Comparison of ENCODE assay signal across 1 cellular context in the genomic region with DNA sequence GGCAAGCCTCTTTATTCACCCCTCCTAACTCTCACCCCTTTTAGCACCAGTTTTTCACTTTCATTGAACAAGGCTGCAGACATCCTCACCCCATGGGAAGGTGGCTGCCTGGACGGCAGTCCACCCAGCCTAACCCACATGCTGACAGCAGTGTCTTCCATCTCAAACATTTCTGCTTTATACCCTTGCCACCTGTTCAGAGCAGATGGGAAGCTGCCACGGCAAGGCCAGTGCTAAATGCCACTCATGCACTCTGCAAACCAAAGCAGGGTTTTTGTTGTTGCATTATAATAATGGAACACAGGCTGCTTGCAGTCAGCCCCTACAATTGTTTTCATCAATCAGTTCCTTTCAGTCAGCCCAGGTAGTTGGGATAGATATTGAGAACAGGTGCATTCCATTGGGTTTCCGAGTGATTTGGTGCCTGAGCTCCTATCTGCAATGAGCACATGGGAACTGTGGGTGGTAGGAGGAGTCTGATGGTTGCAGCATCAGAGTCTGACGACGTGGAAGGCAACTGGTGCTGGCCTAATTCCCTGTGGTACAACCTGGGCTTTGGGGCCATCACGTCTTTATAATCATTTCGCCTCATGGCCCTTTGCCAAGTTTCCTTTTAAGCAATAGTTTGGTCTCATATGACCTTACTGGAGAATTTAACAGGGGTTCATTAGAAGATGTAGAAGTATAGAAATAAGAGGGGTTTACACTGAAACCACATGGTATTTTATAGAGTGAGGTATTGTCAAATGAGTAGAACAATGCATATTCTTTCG.
TF ChIP-seq lines count a peak whose summit lies in the region.

No MANE protein-coding gene starts in this region.

TF ChIP-seq in K562, 482 proteins besides CTCF, POLR2A, EP300 and RAD21 (continued from another document and continues in another):
- TF ChIP-seq, protein P1, sequence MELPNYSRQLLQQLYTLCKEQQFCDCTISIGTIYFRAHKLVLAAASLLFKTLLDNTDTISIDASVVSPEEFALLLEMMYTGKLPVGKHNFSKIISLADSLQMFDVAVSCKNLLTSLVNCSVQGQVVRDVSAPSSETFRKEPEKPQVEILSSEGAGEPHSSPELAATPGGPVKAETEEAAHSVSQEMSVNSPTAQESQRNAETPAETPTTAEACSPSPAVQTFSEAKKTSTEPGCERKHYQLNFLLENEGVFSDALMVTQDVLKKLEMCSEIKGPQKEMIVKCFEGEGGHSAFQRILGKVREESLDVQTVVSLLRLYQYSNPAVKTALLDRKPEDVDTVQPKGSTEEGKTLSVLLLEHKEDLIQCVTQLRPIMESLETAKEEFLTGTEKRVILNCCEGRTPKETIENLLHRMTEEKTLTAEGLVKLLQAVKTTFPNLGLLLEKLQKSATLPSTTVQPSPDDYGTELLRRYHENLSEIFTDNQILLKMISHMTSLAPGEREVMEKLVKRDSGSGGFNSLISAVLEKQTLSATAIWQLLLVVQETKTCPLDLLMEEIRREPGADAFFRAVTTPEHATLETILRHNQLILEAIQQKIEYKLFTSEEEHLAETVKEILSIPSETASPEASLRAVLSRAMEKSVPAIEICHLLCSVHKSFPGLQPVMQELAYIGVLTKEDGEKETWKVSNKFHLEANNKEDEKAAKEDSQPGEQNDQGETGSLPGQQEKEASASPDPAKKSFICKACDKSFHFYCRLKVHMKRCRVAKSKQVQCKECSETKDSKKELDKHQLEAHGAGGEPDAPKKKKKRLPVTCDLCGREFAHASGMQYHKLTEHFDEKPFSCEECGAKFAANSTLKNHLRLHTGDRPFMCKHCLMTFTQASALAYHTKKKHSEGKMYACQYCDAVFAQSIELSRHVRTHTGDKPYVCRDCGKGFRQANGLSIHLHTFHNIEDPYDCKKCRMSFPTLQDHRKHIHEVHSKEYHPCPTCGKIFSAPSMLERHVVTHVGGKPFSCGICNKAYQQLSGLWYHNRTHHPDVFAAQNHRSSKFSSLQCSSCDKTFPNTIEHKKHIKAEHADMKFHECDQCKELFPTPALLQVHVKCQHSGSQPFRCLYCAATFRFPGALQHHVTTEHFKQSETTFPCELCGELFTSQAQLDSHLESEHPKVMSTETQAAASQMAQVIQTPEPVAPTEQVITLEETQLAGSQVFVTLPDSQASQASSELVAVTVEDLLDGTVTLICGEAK (IDR thresholded peaks at IDR 0.05) = no peak
- TF ChIP-seq, protein P1 (CRISPR knock-in tag; IDR thresholded peaks at IDR 0.05) = no peak
- TF ChIP-seq, protein P2, sequence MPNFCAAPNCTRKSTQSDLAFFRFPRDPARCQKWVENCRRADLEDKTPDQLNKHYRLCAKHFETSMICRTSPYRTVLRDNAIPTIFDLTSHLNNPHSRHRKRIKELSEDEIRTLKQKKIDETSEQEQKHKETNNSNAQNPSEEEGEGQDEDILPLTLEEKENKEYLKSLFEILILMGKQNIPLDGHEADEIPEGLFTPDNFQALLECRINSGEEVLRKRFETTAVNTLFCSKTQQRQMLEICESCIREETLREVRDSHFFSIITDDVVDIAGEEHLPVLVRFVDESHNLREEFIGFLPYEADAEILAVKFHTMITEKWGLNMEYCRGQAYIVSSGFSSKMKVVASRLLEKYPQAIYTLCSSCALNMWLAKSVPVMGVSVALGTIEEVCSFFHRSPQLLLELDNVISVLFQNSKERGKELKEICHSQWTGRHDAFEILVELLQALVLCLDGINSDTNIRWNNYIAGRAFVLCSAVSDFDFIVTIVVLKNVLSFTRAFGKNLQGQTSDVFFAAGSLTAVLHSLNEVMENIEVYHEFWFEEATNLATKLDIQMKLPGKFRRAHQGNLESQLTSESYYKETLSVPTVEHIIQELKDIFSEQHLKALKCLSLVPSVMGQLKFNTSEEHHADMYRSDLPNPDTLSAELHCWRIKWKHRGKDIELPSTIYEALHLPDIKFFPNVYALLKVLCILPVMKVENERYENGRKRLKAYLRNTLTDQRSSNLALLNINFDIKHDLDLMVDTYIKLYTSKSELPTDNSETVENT (CRISPR knock-in tag; IDR thresholded peaks at IDR 0.05) = no peak
- TF ChIP-seq MEIS2 (IDR thresholded peaks at IDR 0.05; ENCODE audit: partially characterized antibody) (peak; percentile 37), HDAC8 (tag; IDR thresholded peaks at IDR 0.05) (peak; percentile 45; the same call in 1 of the 2 replicates), SRSF7 (optimal IDR thresholded peaks at IDR 0.05; ENCODE audit: low read depth, low read length) (no peak), DACH1 (IDR thresholded peaks at IDR 0.05; ENCODE audit: partially characterized antibody) (no peak), YBX1 (IDR thresholded peaks at IDR 0.05) (no peak), DMBX1 (CRISPR knock-in tag; IDR thresholded peaks at IDR 0.05; ENCODE audit: borderline replicate concordance) (no peak), ZNF263 (CRISPR knock-in tag; IDR thresholded peaks at IDR 0.05; ENCODE audit: borderline replicate concordance) (no peak), NR3C1 (CRISPR knock-in tag; IDR thresholded peaks at IDR 0.05) (no peak), ZNF184 (CRISPR knock-in tag; IDR thresholded peaks at IDR 0.05) (no peak), ZNF699 (CRISPR knock-in tag; IDR thresholded peaks at IDR 0.05; ENCODE audit: insufficient replicate concordance) (no peak), RCOR1 (IDR thresholded peaks at IDR 0.05; ENCODE audit: borderline replicate concordance in 1 of 2, low read depth in 2 of 2, low read length in 2 of 2) (peak in 1 of 2 experiments; percentile 97; a peak in 3 of 4 replicates), RHOXF2B (CRISPR knock-in tag; conservative IDR thresholded peaks at IDR 0.05) (no peak), BACH1 (tag; IDR thresholded peaks at IDR 0.05) (peak; percentile 58; the same call in 1 of the 2 replicates), CREM (IDR thresholded peaks at IDR 0.05; ENCODE audit: low read depth) (0 out of 2 replicates have a peak, but pooled peaks have one; percentile 44), RBM25 (IDR thresholded peaks at IDR 0.05; ENCODE audit: low read depth, low read length, severe bottlenecking) (no peak), CREBBP (IDR thresholded peaks at IDR 0.05; ENCODE audit: low read depth, low read length) (no peak), NFRKB (IDR thresholded peaks at IDR 0.05; ENCODE audit: low read depth) (no peak), TEAD1 (CRISPR knock-in tag; IDR thresholded peaks at IDR 0.05) (peak in 1 of 2 experiments; percentile 54; a peak in 1 of 4 replicates), ZNF134 (CRISPR knock-in tag; conservative IDR thresholded peaks at IDR 0.05) (no peak), TSC22D4 (tag; IDR thresholded peaks at IDR 0.05) (no peak), ZBTB1 (CRISPR knock-in tag; IDR thresholded peaks at IDR 0.05; ENCODE audit: borderline replicate concordance, low read depth) (no peak), HCFC1 (IDR thresholded peaks at IDR 0.05; ENCODE audit: low read depth, low read length) (0 out of 2 replicates have a peak, but pooled peaks have one; percentile 23), SIN3B (IDR thresholded peaks at IDR 0.05; ENCODE audit: low read depth) (no peak), E2F3 (CRISPR knock-in tag; IDR thresholded peaks at IDR 0.05) (no peak), BMI1 (IDR thresholded peaks at IDR 0.05; ENCODE audit: low read length) (no peak), L3MBTL2 (IDR thresholded peaks at IDR 0.05) (peak; percentile 85)
- TF ChIP-seq, protein P3, sequence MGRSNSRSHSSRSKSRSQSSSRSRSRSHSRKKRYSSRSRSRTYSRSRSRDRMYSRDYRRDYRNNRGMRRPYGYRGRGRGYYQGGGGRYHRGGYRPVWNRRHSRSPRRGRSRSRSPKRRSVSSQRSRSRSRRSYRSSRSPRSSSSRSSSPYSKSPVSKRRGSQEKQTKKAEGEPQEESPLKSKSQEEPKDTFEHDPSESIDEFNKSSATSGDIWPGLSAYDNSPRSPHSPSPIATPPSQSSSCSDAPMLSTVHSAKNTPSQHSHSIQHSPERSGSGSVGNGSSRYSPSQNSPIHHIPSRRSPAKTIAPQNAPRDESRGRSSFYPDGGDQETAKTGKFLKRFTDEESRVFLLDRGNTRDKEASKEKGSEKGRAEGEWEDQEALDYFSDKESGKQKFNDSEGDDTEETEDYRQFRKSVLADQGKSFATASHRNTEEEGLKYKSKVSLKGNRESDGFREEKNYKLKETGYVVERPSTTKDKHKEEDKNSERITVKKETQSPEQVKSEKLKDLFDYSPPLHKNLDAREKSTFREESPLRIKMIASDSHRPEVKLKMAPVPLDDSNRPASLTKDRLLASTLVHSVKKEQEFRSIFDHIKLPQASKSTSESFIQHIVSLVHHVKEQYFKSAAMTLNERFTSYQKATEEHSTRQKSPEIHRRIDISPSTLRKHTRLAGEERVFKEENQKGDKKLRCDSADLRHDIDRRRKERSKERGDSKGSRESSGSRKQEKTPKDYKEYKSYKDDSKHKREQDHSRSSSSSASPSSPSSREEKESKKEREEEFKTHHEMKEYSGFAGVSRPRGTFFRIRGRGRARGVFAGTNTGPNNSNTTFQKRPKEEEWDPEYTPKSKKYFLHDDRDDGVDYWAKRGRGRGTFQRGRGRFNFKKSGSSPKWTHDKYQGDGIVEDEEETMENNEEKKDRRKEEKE (IDR thresholded peaks at IDR 0.05; ENCODE audit: borderline replicate concordance in 1 of 2, control insufficient read depth in 1 of 2, low read depth in 2 of 2, low read length in 1 of 2) = no peak
- TF ChIP-seq, protein P4, sequence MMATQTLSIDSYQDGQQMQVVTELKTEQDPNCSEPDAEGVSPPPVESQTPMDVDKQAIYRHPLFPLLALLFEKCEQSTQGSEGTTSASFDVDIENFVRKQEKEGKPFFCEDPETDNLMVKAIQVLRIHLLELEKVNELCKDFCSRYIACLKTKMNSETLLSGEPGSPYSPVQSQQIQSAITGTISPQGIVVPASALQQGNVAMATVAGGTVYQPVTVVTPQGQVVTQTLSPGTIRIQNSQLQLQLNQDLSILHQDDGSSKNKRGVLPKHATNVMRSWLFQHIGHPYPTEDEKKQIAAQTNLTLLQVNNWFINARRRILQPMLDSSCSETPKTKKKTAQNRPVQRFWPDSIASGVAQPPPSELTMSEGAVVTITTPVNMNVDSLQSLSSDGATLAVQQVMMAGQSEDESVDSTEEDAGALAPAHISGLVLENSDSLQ (IDR thresholded peaks at IDR 0.05) = no peak
- TF ChIP-seq, protein P5, sequence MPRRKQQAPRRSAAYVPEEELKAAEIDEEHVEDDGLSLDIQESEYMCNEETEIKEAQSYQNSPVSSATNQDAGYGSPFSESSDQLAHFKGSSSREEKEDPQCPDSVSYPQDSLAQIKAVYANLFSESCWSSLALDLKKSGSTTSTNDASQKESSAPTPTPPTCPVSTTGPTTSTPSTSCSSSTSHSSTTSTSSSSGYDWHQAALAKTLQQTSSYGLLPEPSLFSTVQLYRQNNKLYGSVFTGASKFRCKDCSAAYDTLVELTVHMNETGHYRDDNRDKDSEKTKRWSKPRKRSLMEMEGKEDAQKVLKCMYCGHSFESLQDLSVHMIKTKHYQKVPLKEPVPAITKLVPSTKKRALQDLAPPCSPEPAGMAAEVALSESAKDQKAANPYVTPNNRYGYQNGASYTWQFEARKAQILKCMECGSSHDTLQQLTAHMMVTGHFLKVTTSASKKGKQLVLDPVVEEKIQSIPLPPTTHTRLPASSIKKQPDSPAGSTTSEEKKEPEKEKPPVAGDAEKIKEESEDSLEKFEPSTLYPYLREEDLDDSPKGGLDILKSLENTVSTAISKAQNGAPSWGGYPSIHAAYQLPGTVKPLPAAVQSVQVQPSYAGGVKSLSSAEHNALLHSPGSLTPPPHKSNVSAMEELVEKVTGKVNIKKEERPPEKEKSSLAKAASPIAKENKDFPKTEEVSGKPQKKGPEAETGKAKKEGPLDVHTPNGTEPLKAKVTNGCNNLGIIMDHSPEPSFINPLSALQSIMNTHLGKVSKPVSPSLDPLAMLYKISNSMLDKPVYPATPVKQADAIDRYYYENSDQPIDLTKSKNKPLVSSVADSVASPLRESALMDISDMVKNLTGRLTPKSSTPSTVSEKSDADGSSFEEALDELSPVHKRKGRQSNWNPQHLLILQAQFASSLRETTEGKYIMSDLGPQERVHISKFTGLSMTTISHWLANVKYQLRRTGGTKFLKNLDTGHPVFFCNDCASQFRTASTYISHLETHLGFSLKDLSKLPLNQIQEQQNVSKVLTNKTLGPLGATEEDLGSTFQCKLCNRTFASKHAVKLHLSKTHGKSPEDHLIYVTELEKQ (CRISPR knock-in tag; IDR thresholded peaks at IDR 0.05) = no peak
- TF ChIP-seq, protein P6, sequence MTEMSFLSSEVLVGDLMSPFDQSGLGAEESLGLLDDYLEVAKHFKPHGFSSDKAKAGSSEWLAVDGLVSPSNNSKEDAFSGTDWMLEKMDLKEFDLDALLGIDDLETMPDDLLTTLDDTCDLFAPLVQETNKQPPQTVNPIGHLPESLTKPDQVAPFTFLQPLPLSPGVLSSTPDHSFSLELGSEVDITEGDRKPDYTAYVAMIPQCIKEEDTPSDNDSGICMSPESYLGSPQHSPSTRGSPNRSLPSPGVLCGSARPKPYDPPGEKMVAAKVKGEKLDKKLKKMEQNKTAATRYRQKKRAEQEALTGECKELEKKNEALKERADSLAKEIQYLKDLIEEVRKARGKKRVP (CRISPR knock-in tag; IDR thresholded peaks at IDR 0.05) = peak; percentile 97
- TF ChIP-seq, protein P7, sequence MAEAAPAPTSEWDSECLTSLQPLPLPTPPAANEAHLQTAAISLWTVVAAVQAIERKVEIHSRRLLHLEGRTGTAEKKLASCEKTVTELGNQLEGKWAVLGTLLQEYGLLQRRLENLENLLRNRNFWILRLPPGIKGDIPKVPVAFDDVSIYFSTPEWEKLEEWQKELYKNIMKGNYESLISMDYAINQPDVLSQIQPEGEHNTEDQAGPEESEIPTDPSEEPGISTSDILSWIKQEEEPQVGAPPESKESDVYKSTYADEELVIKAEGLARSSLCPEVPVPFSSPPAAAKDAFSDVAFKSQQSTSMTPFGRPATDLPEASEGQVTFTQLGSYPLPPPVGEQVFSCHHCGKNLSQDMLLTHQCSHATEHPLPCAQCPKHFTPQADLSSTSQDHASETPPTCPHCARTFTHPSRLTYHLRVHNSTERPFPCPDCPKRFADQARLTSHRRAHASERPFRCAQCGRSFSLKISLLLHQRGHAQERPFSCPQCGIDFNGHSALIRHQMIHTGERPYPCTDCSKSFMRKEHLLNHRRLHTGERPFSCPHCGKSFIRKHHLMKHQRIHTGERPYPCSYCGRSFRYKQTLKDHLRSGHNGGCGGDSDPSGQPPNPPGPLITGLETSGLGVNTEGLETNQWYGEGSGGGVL (CRISPR knock-in tag; IDR thresholded peaks at IDR 0.05) = no peak
